10 cellular contexts compared by ENCODE assay signal in the genomic region with DNA sequence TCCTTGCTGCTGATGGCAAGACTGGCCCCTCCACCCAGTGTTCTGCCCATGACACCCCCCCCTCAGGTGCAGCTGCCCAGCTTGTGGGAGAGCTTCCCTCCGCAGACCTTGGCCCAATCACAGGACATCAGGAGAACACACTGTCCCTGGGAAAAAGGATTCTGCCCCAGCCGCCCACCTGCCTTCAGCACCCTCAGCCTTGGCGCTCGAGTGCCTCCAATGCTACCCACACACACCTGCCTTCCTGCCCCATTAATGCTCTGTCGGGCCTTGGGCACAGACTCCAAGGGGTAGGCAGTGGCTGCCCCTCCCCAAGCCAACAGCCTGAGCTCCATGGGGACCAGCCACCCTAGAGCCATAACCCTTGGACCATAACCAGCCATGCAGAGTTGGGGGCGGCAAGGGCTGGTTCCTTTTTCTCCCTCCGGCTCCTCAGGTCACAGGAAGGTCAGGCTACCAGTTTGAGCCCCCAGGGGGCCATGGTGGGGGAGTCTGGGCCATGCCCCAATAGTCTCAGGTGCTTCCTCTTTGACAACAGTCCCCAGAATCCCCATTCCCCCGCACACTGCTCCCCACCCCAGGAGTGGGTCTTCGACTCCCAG. TPM values are rescaled to one million over a fixed set of nuclear protein-coding genes. Genes with fewer than 3 reads are reported as not detected.
DNase-seq lines count a peak whose midpoint lies in the region; ATAC-seq and TF ChIP-seq lines count a peak whose summit lies in the region.
"Had no signal": no experiment of that assay in that cellular context is flagged by ENCODE, and none has a peak within 500 bp of the region (broad histone marks: within the 10 kb centered on the region; RNA-seq: fewer than 3 reads in every experiment).

No MANE protein-coding gene starts in this region.

- H3K4me1 ChIP-seq in naive thymus-derived CD4-positive, alpha-beta T cell (ENCODE audit: control insufficient read depth in 2 of 2, insufficient read depth in 2 of 2, low read length in 2 of 2) = peaks cover 0 to 9% of the 10 kb centered on the region in 2 donors

- peak; percentile 35 for DNase-seq in GF-D8 (lab: John Stamatoyannopoulos, UW)
- peak; percentile 81 for DNase-seq in activated B cell treated with CpG ODN at 0.5 μM for 24 hours
- no peak for DNase-seq in naive thymus-derived CD4-positive, alpha-beta T cell
- no peak for DNase-seq in brain microvascular endothelial cell
- no peak for DNase-seq in DMS114 treated with DMSO at 0.1 percent for 48 hours (lab: John Stamatoyannopoulos, UW; ENCODE audit: unreplicated experiment)
- DNase-seq: PC-3 had no signal

- peak overlapping the region; percentile 95 for H3K27ac Mint-ChIP-seq in activated B cell treated with CpG ODN at 0.5 μM for 24 hours
- H3K27ac Mint-ChIP-seq in naive thymus-derived CD4-positive, alpha-beta T cell = peak overlapping the region in 6 of 9 donors; percentile 37 to 91 (median 78)

- ATAC-seq in GM21576 (IDR thresholded peaks at IDR 0.05; ENCODE audit: unreplicated experiment) (peak; percentile 39), activated B cell treated with CpG ODN at 0.5 μM for 24 hours (ENCODE audit: low read depth) (peak; percentile 73), GM21529 (IDR thresholded peaks at IDR 0.05; ENCODE audit: unreplicated experiment) (no peak), GM21423 (IDR thresholded peaks at IDR 0.05; ENCODE audit: unreplicated experiment) (no peak)
- ATAC-seq in naive thymus-derived CD4-positive, alpha-beta T cell = no peak

- intact Hi-C loops in activated B cell treated with CpG ODN at 0.5 μM for 24 hours (cut with micrococcal nuclease) = loop anchor here (1.0 to 10.0 kb wide), 9 partner anchors 11 to 683 kb away; partner anchors contain the start of gene SMARCB1
- intact Hi-C loops in naive thymus-derived CD4-positive, alpha-beta T cell (cut with micrococcal nuclease) = loop anchor here (5.0 to 10.0 kb wide), 3 partner anchors 35 to 803 kb away; partner anchors contain the start of genes GUCD1 (in 1 of the 2) and SNRPD3 (in 1 of the 2)

- CTCF ChIA-PET in activated B cell treated with CpG ODN at 0.5 μM for 24 hours (lab: Charles Lee) = interaction anchor here (1.1 to 1.7 kb wide), 3 partner anchors 98 to 105 kb away, joined by 3 to 7 read pairs (median 5); partner anchors contain the start of gene SLC2A11
- CTCF ChIA-PET in naive thymus-derived CD4-positive, alpha-beta T cell (lab: Charles Lee) = no interaction called here

- H3K27ac ChIP-seq in naive thymus-derived CD4-positive, alpha-beta T cell (ENCODE audit: low read depth, low read length) = no peak overlapping the region
- H3K27ac ChIP-seq in brain microvascular endothelial cell = no peak overlapping the region

- in situ Hi-C loops in brain microvascular endothelial cell (cut with HindIII; ENCODE audit: low pct_ligation_motif_present, low sequenced_read_pairs) = no loop called here

- no peaks in the 10 kb centered on the region for H3K27me3 ChIP-seq in naive thymus-derived CD4-positive, alpha-beta T cell (ENCODE audit: control insufficient read depth in 2 of 2, insufficient read depth in 2 of 2, low read length in 2 of 2)
- no peaks in the 10 kb centered on the region for H3K27me3 ChIP-seq in brain microvascular endothelial cell (replicated peaks)

- no peaks in the 10 kb centered on the region for H3K9me3 Mint-ChIP-seq in activated B cell treated with CpG ODN at 0.5 μM for 24 hours
- H3K9me3 Mint-ChIP-seq in naive thymus-derived CD4-positive, alpha-beta T cell = no peaks in the 10 kb centered on the region

- no peak for TF ChIP-seq CTCF in activated B cell treated with CpG ODN at 0.5 μM for 24 hours (IDR thresholded peaks at IDR 0.05)
- TF ChIP-seq CTCF in brain microvascular endothelial cell (IDR thresholded peaks at IDR 0.05; ENCODE audit: low read depth, low read length, missing control alignments) = no peak

- no peaks in the 10 kb centered on the region for H3K9me3 ChIP-seq in naive thymus-derived CD4-positive, alpha-beta T cell (ENCODE audit: control insufficient read depth in 2 of 3, low read length in 3 of 3)

- POLR2A ChIA-PET in activated B cell treated with CpG ODN at 0.5 μM for 24 hours (lab: Charles Lee) = interaction anchor here (0.5 to 10.8 kb wide), 20 partner anchors 10 to 983 kb away, joined by 3 to 229 read pairs (median 6); partner anchors contain the start of genes C22orf15, CABIN1, CHCHD10 and DERL3
- POLR2A ChIA-PET in naive thymus-derived CD4-positive, alpha-beta T cell (lab: Charles Lee) = interaction anchor here (0.7 to 3.4 kb wide), 3 partner anchors 15 to 104 kb away, joined by 3 to 9 read pairs (median 4); partner anchors contain the start of gene CHCHD10

- H3K4me3 Mint-ChIP-seq in activated B cell treated with CpG ODN at 0.5 μM for 24 hours = peak overlapping the region; percentile 87
- H3K4me3 Mint-ChIP-seq in naive thymus-derived CD4-positive, alpha-beta T cell = peak overlapping the region; percentile 54 to 85 (median 72)

- no peaks in the 10 kb centered on the region for H3K27me3 Mint-ChIP-seq in activated B cell treated with CpG ODN at 0.5 μM for 24 hours
- no peaks in the 10 kb centered on the region for H3K27me3 Mint-ChIP-seq in naive thymus-derived CD4-positive, alpha-beta T cell

- H3K4me1 Mint-ChIP-seq in activated B cell treated with CpG ODN at 0.5 μM for 24 hours = peaks cover 65% of the 10 kb centered on the region
- peaks cover 11 to 18% (median 13%) of the 10 kb centered on the region in 7 donors for H3K4me1 Mint-ChIP-seq in naive thymus-derived CD4-positive, alpha-beta T cell

- H3K4me3 ChIP-seq in naive thymus-derived CD4-positive, alpha-beta T cell (ENCODE audit: low read length) = no peak overlapping the region
- no peak overlapping the region for H3K4me3 ChIP-seq in brain microvascular endothelial cell (ENCODE audit: low read depth, low read length)

- H3K36me3 Mint-ChIP-seq in activated B cell treated with CpG ODN at 0.5 μM for 24 hours (ENCODE audit: low read depth) = no peaks in the 10 kb centered on the region
- H3K36me3 Mint-ChIP-seq in naive thymus-derived CD4-positive, alpha-beta T cell = peaks cover 0 to 6% (median 0%) of the 10 kb centered on the region in 5 donors

- H3K36me3 ChIP-seq in naive thymus-derived CD4-positive, alpha-beta T cell (ENCODE audit: control insufficient read depth in 2 of 3, insufficient read depth in 3 of 3, low read length in 3 of 3) = no peaks in the 10 kb centered on the region
- H3K36me3 ChIP-seq in brain microvascular endothelial cell (replicated peaks) = no peaks in the 10 kb centered on the region

RNA-seq across cellular contexts. Expression of gene ZNF70, which starts 1.3 kb away (rescaled TPM):
- total RNA-seq in activated B cell treated with CpG ODN at 0.5 μM for 24 hours = 4.0 and 4.9 TPM in 2 replicates
- total RNA-seq in naive thymus-derived CD4-positive, alpha-beta T cell = 1 to 10 TPM; 3.1 to 7.9 (median 4.0) TPM
- polyA plus RNA-seq in naive thymus-derived CD4-positive, alpha-beta T cell = under 1 TPM; 0.32 to 0.34 TPM

RNA-seq across cellular contexts. Expression of gene VPREB3, which starts 2.0 kb away (rescaled TPM):
- total RNA-seq in activated B cell treated with CpG ODN at 0.5 μM for 24 hours = 15.0 and 15.9 TPM in 2 replicates
- total RNA-seq in naive thymus-derived CD4-positive, alpha-beta T cell = 1 to 10 TPM in 1 of 5 experiments, under 1 TPM in 1, not detected in 3; 0.74 to 3.0 TPM
- 1 to 10 TPM; 1.3 to 1.5 TPM for polyA plus RNA-seq in naive thymus-derived CD4-positive, alpha-beta T cell
- total RNA-seq: mucosa of gallbladder had no signal

RNA-seq across cellular contexts. Expression of gene C22orf15, which starts 10.6 kb away (rescaled TPM):
- total RNA-seq in activated B cell treated with CpG ODN at 0.5 μM for 24 hours = 0.31 and 0.37 TPM in 2 replicates
- 1 to 10 TPM in 4 of 5 experiments, not detected in 1; 1.2 to 5.7 (median 3.9) TPM for total RNA-seq in naive thymus-derived CD4-positive, alpha-beta T cell
- polyA plus RNA-seq in naive thymus-derived CD4-positive, alpha-beta T cell = 1 to 10 TPM; 1.6 to 2.4 TPM
- total RNA-seq: PC-3 had no signal

RNA-seq across cellular contexts. Expression of gene CHCHD10, which starts 15.6 kb away (rescaled TPM):
- 63.4 and 68.8 TPM in 2 replicates for total RNA-seq in activated B cell treated with CpG ODN at 0.5 μM for 24 hours
- 10 to 100 TPM; 38.2 to 56.1 (median 46.4) TPM for total RNA-seq in naive thymus-derived CD4-positive, alpha-beta T cell
- polyA plus RNA-seq in naive thymus-derived CD4-positive, alpha-beta T cell = 10 to 100 TPM; 25.6 to 32.8 TPM

RNA-seq across cellular contexts. Expression of gene MMP11, which starts 20.5 kb away (rescaled TPM):
- 3.6 TPM in 2 replicates for total RNA-seq in activated B cell treated with CpG ODN at 0.5 μM for 24 hours
- total RNA-seq in naive thymus-derived CD4-positive, alpha-beta T cell = 1 to 10 TPM in 4 of 5 experiments, not detected in 1; 2.0 to 4.0 (median 3.4) TPM
- 1 to 10 TPM; 2.0 to 4.3 TPM for polyA plus RNA-seq in naive thymus-derived CD4-positive, alpha-beta T cell

Comparison
In these comparisons a context has a peak if more than half of its experiments do, and no peak if none do; other contexts are left out.
1. DNase-seq: peak in GF-D8 (single experiment) and activated B cell treated with CpG ODN at 0.5 μM for 24 hours (single experiment); none in naive thymus-derived CD4-positive, alpha-beta T cell (0 of 9), brain microvascular endothelial cell (single experiment) and DMS114 treated with DMSO at 0.1 percent for 48 hours (single experiment).
2. ATAC-seq: peak in GM21576 (single experiment) and activated B cell treated with CpG ODN at 0.5 μM for 24 hours (single experiment); none in naive thymus-derived CD4-positive, alpha-beta T cell (single experiment), GM21529 (single experiment) and GM21423 (single experiment).